26 cellular contexts compared by ENCODE assay signal in the genomic region with DNA sequence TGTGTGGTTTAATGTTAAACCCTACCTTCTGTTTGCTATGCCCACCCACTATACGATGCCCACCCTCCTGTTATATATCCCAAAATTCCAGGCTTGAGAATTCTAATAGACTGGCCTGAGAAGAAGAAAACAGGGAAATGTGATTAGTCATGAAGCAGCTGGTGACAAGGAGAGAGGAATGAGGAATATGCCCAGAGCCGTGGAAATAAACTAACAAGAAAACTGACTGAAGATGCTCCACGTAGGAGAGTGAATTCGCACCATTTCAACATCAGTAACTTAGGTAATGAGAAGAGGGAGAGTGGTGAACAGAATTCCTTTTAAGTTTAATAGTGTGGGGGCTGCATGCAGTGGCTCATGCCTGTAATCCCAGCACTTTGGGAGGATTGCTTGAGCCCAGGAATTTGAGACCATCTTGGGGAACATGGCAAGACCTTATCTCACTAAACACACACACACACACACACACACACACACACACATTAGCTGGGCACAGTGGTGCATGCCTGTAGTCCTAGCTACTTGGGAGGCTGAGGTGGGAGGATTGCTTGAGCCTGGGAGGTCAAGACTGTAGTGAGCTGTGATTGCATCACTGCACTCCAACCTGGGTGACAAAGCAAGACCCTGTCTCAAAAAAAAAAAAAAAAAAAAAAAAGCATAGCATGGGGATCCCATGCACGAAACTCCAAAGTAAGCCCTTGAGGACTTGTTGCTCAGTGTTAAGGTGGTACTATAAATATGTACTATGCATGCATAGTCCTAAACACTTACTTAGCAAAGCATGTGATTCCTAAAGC. TPM values are rescaled to one million over a fixed set of nuclear protein-coding genes. Genes with fewer than 3 reads are reported as not detected.
DNase-seq lines count a peak whose midpoint lies in the region; ATAC-seq and TF ChIP-seq lines count a peak whose summit lies in the region.
"Had no signal": no experiment of that assay in that cellular context is flagged by ENCODE, and none has a peak within 500 bp of the region (broad histone marks: within the 10 kb centered on the region; RNA-seq: fewer than 3 reads in every experiment).

No MANE protein-coding gene starts in this region.

- H3K27ac ChIP-seq in suprapubic skin, result no peak overlapping the region
- H3K27ac ChIP-seq: adrenal gland, dorsolateral prefrontal cortex, epithelial cell of prostate, neutrophil, SK-N-MC, thoracic aorta had no signal

- H3K27me3 ChIP-seq in suprapubic skin, result no peaks in the 10 kb centered on the region
- H3K27me3 ChIP-seq: adrenal gland, dorsolateral prefrontal cortex, neutrophil had no signal

- no peak overlapping the region for H3K4me3 ChIP-seq in suprapubic skin
- H3K4me3 ChIP-seq: adrenal gland, dorsolateral prefrontal cortex, SK-N-MC, thoracic aorta had no signal

- no peak for TF ChIP-seq CTCF in suprapubic skin (IDR thresholded peaks at IDR 0.05)

- no peaks in the 10 kb centered on the region for H3K9me3 ChIP-seq in suprapubic skin
- H3K9me3 ChIP-seq: adrenal gland, neutrophil, thoracic aorta had no signal

- ATAC-seq in activated CD4-positive, CD25-positive, alpha-beta regulatory T cell treated with anti-CD3 and anti-CD28 coated beads, Interleukin-2, amount 50 U/mL, for 24 hours, result no peak

- 65% methylated on average over 5 of the region's 5 CpGs for WGBS in suprapubic skin

- H3K36me3 ChIP-seq in suprapubic skin, result no peaks in the 10 kb centered on the region
- H3K36me3 ChIP-seq: adrenal gland, neutrophil, thoracic aorta had no signal

- TF ChIP-seq POLR2A in suprapubic skin (IDR thresholded peaks at IDR 0.05), result no peak

- TF ChIP-seq EP300 in suprapubic skin (IDR thresholded peaks at IDR 0.05), result no peak

- H3K4me1 ChIP-seq in suprapubic skin, result no peaks in the 10 kb centered on the region

- DNase-seq in EH (ENCODE audit: low read depth) (peak; percentile 73), LHCN-M2 (ENCODE audit: low read depth) (peak; percentile 63), dermis blood vessel endothelial cell (peak; percentile 11), myocyte (ENCODE audit: low read depth) (peak; percentile 68), suprapubic skin (ENCODE audit: low spot score in 2 of 2) (no peak), UCSD-AML1 (lab: John Stamatoyannopoulos, UW; ENCODE audit: unreplicated experiment) (no peak), NCI-H345 treated with DMSO at 0.1 percent for 48 hours (lab: John Stamatoyannopoulos, UW; ENCODE audit: unreplicated experiment) (no peak)
- DNase-seq: activated B cell treated with CpG ODN at 0.5 μM for 24 hours; activated CD4-positive, alpha-beta memory T cell treated with anti-CD3 and anti-CD28 coated beads for 36 hours; activated T-cell treated with anti-CD3 and anti-CD28 coated beads for 4 hours; adrenal gland; CD4-positive, alpha-beta memory T cell; DMS53; dorsolateral prefrontal cortex; kidney; NCI-H146; NCI-H526 treated with DMSO at 0.1 percent for 48 hours; RPMI8226; small intestine; stimulated activated naive CD4-positive, alpha-beta T cell; T-helper 9 cell had no signal

RNA-seq across cellular contexts. Expression of gene SYPL1, which starts 16.1 kb away (rescaled TPM):
- total RNA-seq in LHCN-M2 (2014; rRNA removed) (79.5 and 88.1 TPM in 2 replicates), dermis blood vessel endothelial cell (92.7 and 133 TPM in 2 replicates), myocyte (72.0 and 76.2 TPM in 2 replicates), suprapubic skin (100 to 1,000 TPM in 2 of 4 donors, 10 to 100 TPM in 2; 71.3 to 115 (median 99.3) TPM)
- polyA plus RNA-seq in LHCN-M2 (2012), result 74.4 TPM
- 72.6 TPM for polyA plus RNA-seq in myocyte (2012)

Comparison
In these comparisons a context has a peak if more than half of its experiments do, and no peak if none do; other contexts are left out.
1. DNase-seq: peak in EH (single experiment), LHCN-M2 (single experiment), dermis blood vessel endothelial cell (single experiment) and myocyte (single experiment); none in suprapubic skin (0 of 2), UCSD-AML1 (single experiment) and NCI-H345 treated with DMSO at 0.1 percent for 48 hours (single experiment).